2 cellular contexts compared by ENCODE assay signal in the genomic region with DNA sequence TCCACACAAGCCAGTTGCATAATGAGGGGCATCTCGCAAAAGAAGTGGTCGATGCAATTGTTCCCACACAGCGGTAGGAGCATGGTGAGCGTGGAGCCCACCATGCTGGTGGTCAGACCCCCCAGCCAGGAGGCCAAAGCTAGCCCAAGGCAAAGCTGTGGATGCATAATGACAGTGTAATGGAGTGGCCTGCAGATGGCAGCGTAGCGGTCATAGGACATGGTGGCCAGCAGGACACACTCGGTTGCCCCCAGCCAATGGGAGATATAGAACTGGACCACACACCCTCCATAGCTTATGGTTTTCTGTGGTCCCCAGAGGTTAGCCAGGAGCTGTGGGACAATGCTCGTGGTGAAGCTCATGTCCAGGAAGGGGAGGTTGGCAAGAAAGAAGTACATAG.
TF ChIP-seq lines count a peak whose summit lies in the region.

No MANE protein-coding gene starts in this region.

TF ChIP-seq in SK-N-SH, 30 proteins besides CTCF, POLR2A, EP300 and RAD21 (continued from another document):
- TF ChIP-seq, protein P1, sequence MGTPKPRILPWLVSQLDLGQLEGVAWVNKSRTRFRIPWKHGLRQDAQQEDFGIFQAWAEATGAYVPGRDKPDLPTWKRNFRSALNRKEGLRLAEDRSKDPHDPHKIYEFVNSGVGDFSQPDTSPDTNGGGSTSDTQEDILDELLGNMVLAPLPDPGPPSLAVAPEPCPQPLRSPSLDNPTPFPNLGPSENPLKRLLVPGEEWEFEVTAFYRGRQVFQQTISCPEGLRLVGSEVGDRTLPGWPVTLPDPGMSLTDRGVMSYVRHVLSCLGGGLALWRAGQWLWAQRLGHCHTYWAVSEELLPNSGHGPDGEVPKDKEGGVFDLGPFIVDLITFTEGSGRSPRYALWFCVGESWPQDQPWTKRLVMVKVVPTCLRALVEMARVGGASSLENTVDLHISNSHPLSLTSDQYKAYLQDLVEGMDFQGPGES (IDR thresholded peaks at IDR 0.05; ENCODE audit: low read depth, low read length), result no peak
- TF ChIP-seq FOSL2 (IDR thresholded peaks at IDR 0.05; ENCODE audit: borderline replicate concordance, low read depth) (no peak), SIN3A (IDR thresholded peaks at IDR 0.05; ENCODE audit: borderline replicate concordance, low read depth, low read length) (no peak), GABPA (IDR thresholded peaks at IDR 0.05; ENCODE audit: low read depth) (no peak), RCOR1 (IDR thresholded peaks at IDR 0.05; ENCODE audit: low read length) (no peak), MEF2A (IDR thresholded peaks at IDR 0.05; ENCODE audit: borderline replicate concordance, low read depth) (no peak), NRF1 (IDR thresholded peaks at IDR 0.05; ENCODE audit: low read depth, low read length) (no peak), NFIC (IDR thresholded peaks at IDR 0.05; ENCODE audit: borderline replicate concordance) (no peak), CHD2 (IDR thresholded peaks at IDR 0.05; ENCODE audit: low read length, partially characterized antibody) (no peak), TEAD4 (IDR thresholded peaks at IDR 0.05; ENCODE audit: borderline replicate concordance, insufficient read depth) (no peak), ELF1 (IDR thresholded peaks at IDR 0.05) (no peak), EZH2phosphoT487 (IDR thresholded peaks at IDR 0.05; ENCODE audit: borderline replicate concordance, low read depth) (no peak), POLR2AphosphoS5 (IDR thresholded peaks at IDR 0.05; ENCODE audit: low read depth, low read length) (no peak)
- TF ChIP-seq, protein P2, sequence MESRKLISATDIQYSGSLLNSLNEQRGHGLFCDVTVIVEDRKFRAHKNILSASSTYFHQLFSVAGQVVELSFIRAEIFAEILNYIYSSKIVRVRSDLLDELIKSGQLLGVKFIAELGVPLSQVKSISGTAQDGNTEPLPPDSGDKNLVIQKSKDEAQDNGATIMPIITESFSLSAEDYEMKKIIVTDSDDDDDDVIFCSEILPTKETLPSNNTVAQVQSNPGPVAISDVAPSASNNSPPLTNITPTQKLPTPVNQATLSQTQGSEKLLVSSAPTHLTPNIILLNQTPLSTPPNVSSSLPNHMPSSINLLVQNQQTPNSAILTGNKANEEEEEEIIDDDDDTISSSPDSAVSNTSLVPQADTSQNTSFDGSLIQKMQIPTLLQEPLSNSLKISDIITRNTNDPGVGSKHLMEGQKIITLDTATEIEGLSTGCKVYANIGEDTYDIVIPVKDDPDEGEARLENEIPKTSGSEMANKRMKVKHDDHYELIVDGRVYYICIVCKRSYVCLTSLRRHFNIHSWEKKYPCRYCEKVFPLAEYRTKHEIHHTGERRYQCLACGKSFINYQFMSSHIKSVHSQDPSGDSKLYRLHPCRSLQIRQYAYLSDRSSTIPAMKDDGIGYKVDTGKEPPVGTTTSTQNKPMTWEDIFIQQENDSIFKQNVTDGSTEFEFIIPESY (IDR thresholded peaks at IDR 0.05; ENCODE audit: borderline replicate concordance, low read depth), result no peak

TF ChIP-seq in SK-N-SH treated with all-trans-retinoic acid at 6 μM for 48 hours, 23 proteins besides CTCF, POLR2A, EP300 and RAD21 (continued from another document):
- TF ChIP-seq, protein P3, sequence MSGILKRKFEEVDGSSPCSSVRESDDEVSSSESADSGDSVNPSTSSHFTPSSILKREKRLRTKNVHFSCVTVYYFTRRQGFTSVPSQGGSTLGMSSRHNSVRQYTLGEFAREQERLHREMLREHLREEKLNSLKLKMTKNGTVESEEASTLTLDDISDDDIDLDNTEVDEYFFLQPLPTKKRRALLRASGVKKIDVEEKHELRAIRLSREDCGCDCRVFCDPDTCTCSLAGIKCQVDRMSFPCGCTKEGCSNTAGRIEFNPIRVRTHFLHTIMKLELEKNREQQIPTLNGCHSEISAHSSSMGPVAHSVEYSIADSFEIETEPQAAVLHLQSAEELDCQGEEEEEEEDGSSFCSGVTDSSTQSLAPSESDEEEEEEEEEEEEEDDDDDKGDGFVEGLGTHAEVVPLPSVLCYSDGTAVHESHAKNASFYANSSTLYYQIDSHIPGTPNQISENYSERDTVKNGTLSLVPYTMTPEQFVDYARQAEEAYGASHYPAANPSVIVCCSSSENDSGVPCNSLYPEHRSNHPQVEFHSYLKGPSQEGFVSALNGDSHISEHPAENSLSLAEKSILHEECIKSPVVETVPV (CRISPR knock-in tag; IDR thresholded peaks at IDR 0.05), result no peak
- TF ChIP-seq RARB (CRISPR knock-in tag; IDR thresholded peaks at IDR 0.05), result no peak
- TF ChIP-seq, protein P4, sequence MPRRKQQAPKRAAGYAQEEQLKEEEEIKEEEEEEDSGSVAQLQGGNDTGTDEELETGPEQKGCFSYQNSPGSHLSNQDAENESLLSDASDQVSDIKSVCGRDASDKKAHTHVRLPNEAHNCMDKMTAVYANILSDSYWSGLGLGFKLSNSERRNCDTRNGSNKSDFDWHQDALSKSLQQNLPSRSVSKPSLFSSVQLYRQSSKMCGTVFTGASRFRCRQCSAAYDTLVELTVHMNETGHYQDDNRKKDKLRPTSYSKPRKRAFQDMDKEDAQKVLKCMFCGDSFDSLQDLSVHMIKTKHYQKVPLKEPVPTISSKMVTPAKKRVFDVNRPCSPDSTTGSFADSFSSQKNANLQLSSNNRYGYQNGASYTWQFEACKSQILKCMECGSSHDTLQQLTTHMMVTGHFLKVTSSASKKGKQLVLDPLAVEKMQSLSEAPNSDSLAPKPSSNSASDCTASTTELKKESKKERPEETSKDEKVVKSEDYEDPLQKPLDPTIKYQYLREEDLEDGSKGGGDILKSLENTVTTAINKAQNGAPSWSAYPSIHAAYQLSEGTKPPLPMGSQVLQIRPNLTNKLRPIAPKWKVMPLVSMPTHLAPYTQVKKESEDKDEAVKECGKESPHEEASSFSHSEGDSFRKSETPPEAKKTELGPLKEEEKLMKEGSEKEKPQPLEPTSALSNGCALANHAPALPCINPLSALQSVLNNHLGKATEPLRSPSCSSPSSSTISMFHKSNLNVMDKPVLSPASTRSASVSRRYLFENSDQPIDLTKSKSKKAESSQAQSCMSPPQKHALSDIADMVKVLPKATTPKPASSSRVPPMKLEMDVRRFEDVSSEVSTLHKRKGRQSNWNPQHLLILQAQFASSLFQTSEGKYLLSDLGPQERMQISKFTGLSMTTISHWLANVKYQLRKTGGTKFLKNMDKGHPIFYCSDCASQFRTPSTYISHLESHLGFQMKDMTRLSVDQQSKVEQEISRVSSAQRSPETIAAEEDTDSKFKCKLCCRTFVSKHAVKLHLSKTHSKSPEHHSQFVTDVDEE (CRISPR knock-in tag; IDR thresholded peaks at IDR 0.05), result no peak
- no peak for TF ChIP-seq ZNF8 (CRISPR knock-in tag; IDR thresholded peaks at IDR 0.05)
- no peak for TF ChIP-seq ZC3H10 (CRISPR knock-in tag; IDR thresholded peaks at IDR 0.05)
- no peak for TF ChIP-seq ISL1 (CRISPR knock-in tag; IDR thresholded peaks at IDR 0.05)
- TF ChIP-seq PPARA (CRISPR knock-in tag; IDR thresholded peaks at IDR 0.05; ENCODE audit: borderline replicate concordance), result no peak
- TF ChIP-seq, protein P5, sequence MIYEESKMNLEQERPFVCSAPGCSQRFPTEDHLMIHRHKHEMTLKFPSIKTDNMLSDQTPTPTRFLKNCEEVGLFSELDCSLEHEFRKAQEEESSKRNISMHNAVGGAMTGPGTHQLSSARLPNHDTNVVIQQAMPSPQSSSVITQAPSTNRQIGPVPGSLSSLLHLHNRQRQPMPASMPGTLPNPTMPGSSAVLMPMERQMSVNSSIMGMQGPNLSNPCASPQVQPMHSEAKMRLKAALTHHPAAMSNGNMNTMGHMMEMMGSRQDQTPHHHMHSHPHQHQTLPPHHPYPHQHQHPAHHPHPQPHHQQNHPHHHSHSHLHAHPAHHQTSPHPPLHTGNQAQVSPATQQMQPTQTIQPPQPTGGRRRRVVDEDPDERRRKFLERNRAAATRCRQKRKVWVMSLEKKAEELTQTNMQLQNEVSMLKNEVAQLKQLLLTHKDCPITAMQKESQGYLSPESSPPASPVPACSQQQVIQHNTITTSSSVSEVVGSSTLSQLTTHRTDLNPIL (CRISPR knock-in tag; IDR thresholded peaks at IDR 0.05; ENCODE audit: low read depth), result no peak
- TF ChIP-seq ZFP30 (CRISPR knock-in tag; IDR thresholded peaks at IDR 0.05), result no peak
- no peak for TF ChIP-seq CSDC2 (CRISPR knock-in tag; IDR thresholded peaks at IDR 0.05)
- TF ChIP-seq TOX (CRISPR knock-in tag; IDR thresholded peaks at IDR 0.05; ENCODE audit: borderline replicate concordance), result no peak
